1 cellular context compared by ENCODE assay signal in the genomic region with DNA sequence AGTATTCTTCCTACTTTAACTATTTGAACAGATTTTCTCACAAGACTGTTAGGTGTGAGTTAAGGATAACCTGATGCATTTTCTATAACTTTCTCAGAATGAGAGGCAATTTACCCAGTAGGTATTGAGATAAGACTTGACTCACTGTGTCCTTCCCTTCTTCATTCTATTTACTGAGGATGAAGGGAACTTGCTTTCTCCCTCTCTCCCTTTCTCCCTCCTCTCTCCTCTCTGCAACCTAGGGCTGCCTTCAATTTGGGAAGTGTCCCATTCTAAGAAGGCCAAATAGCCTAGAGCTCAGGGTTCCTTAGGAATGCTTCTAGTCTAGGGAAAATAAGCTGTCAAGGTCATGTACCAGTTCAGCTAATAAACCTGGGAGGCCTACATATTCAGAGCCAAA.
TF ChIP-seq lines count a peak whose summit lies in the region.

No MANE protein-coding gene starts in this region.

TF ChIP-seq in GM12878, 131 proteins besides CTCF, POLR2A, EP300 and RAD21:
- no peak for TF ChIP-seq JUNB (IDR thresholded peaks at IDR 0.05)
- TF ChIP-seq TCF12 (IDR thresholded peaks at IDR 0.05; ENCODE audit: low read depth, low read length) = no peak
- no peak for TF ChIP-seq RFX5 (IDR thresholded peaks at IDR 0.05; ENCODE audit: low read depth, low read length)
- no peak for TF ChIP-seq LARP7 (IDR thresholded peaks at IDR 0.05)
- TF ChIP-seq CHD2 (IDR thresholded peaks at IDR 0.05; ENCODE audit: borderline replicate concordance, low read depth, low read length) = no peak
- no peak for TF ChIP-seq KDM1A (IDR thresholded peaks at IDR 0.05; ENCODE audit: borderline replicate concordance)
- TF ChIP-seq ZZZ3 (IDR thresholded peaks at IDR 0.05; ENCODE audit: control insufficient read depth, insufficient read length, low read depth) = no peak
- TF ChIP-seq DPF2 (IDR thresholded peaks at IDR 0.05) = no peak
- no peak for TF ChIP-seq FOXK2 (IDR thresholded peaks at IDR 0.05)
- no peak for TF ChIP-seq NR2C1 (IDR thresholded peaks at IDR 0.05)
- no peak for TF ChIP-seq SUPT20H (IDR thresholded peaks at IDR 0.05; ENCODE audit: borderline replicate concordance, control insufficient read depth, low read depth, low read length)
- TF ChIP-seq BHLHE40 (IDR thresholded peaks at IDR 0.05; ENCODE audit: borderline replicate concordance in 1 of 2, low read depth in 2 of 2, low read length in 1 of 2) = no peak
- no peak for TF ChIP-seq GATAD2B (conservative IDR thresholded peaks at IDR 0.05; ENCODE audit: low read depth)
- TF ChIP-seq, protein P1, sequence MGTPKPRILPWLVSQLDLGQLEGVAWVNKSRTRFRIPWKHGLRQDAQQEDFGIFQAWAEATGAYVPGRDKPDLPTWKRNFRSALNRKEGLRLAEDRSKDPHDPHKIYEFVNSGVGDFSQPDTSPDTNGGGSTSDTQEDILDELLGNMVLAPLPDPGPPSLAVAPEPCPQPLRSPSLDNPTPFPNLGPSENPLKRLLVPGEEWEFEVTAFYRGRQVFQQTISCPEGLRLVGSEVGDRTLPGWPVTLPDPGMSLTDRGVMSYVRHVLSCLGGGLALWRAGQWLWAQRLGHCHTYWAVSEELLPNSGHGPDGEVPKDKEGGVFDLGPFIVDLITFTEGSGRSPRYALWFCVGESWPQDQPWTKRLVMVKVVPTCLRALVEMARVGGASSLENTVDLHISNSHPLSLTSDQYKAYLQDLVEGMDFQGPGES (IDR thresholded peaks at IDR 0.05) = no peak
